31 cellular contexts compared by ENCODE assay signal in the genomic region with DNA sequence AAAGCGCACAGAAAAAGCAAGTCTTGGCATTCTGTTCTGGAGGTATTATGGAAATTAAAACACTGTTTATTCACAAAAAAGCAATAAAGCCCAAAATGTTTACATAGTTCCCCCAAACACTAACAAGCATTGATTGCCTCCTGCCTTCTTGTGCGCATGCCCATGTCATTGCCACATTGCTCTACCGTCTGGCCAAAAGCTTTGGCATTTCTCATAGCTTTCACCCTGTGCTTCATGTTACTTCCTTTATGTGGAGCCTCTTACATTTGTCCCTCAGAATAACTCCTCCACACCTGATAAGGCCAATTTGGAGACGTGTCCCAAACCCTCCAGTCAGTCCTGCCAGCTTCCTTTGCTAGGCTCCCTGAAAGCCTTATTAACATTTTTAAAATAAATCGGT.
"Had no signal": no experiment of that assay in that cellular context is flagged by ENCODE, and none has a peak within 500 bp of the region (broad histone marks: within the 10 kb centered on the region; RNA-seq: fewer than 3 reads in every experiment).

No MANE protein-coding gene starts in this region.

- H3K36me3 Mint-ChIP-seq: neural progenitor cell; stimulated activated memory B cell treated with anti-CD40 and anti-IgM and Interleukin-4, amounts not matched to agents 10 μg/mL and 1 μg/mL and 100 μg/mL, for 72 hours had no signal

- H3K9ac ChIP-seq: neural progenitor cell, parathyroid adenoma had no signal

- H3K9me3 ChIP-seq: ovary, psoas muscle, spleen, suprapubic skin, testis, tibial artery, transverse colon, upper lobe of left lung, vagina had no signal

- H3K27me3 Mint-ChIP-seq: progenitor cell of endocrine pancreas; stimulated activated memory B cell treated with anti-CD40 and anti-IgM and Interleukin-4, amounts not matched to agents 10 μg/mL and 1 μg/mL and 100 μg/mL, for 72 hours; stimulated activated naive CD8-positive, alpha-beta T cell treated with anti-CD3 and anti-CD28 coated beads, Interleukin-15, amount 100 ng/mL, for 72 hours had no signal

- ATAC-seq: natural killer cell; psoas muscle; sciatic nerve; stimulated activated memory B cell treated with anti-CD40 and anti-IgM and Interleukin-4, amounts not matched to agents 10 μg/mL and 1 μg/mL and 100 μg/mL, for 72 hours; stimulated activated naive CD8-positive, alpha-beta T cell treated with anti-CD3 and anti-CD28 coated beads, Interleukin-15, amount 100 ng/mL, for 72 hours; stimulated activated naive CD8-positive, alpha-beta T cell treated with anti-CD3 and anti-CD28 coated beads, Interleukin-15, Interleukin-2, amounts not matched to agents 100 U/mL and 50 U/mL, for 24 hours had no signal

- H3K36me3 ChIP-seq: neural progenitor cell, ovary, spleen, suprapubic skin, tibial artery, transverse colon, upper lobe of left lung, vagina had no signal

- H3K4me1 ChIP-seq: neural progenitor cell, parathyroid adenoma, psoas muscle, spleen, suprapubic skin, testis, tibial artery, transverse colon, upper lobe of left lung, vagina had no signal

- H3K4me3 Mint-ChIP-seq: natural killer cell; nephron; neural progenitor cell; stimulated activated memory B cell treated with anti-CD40 and anti-IgM and Interleukin-4, amounts not matched to agents 10 μg/mL and 1 μg/mL and 100 μg/mL, for 72 hours; stimulated activated naive CD8-positive, alpha-beta T cell treated with anti-CD3 and anti-CD28 coated beads, Interleukin-15, amount 100 ng/mL, for 72 hours had no signal

- FAIRE-seq: urothelium cell line had no signal

- H3K4me1 Mint-ChIP-seq: natural killer cell; nephron; neural progenitor cell; stimulated activated memory B cell treated with anti-CD40 and anti-IgM and Interleukin-4, amounts not matched to agents 10 μg/mL and 1 μg/mL and 100 μg/mL, for 72 hours; stimulated activated naive CD8-positive, alpha-beta T cell treated with anti-CD3 and anti-CD28 coated beads, Interleukin-15, amount 100 ng/mL, for 72 hours had no signal

- H3K79me2 ChIP-seq: parathyroid adenoma had no signal

- DNase-seq: natural killer cell; occipital lobe; ovary; posterior cingulate gyrus; psoas muscle; right cardiac atrium; spleen; stimulated activated CD4-positive, alpha-beta T cell treated with anti-CD3 and anti-CD28 coated beads, Interleukin-12 subunit alpha, Interleukin-12 subunit beta, amount 100 ng/mL, for 4 hours; stimulated activated CD4-positive, alpha-beta T cell treated with anti-CD3 and anti-CD28 coated beads, Interleukin-1b, Interleukin-23, amount 100 ng/mL, for 48 hours; stimulated activated CD4-positive, alpha-beta T cell treated with anti-CD3 and anti-CD28 coated beads, Interleukin-4, amount 100 ng/mL, for 1 hour; stimulated activated CD4-positive, alpha-beta T cell treated with anti-CD3 and anti-CD28 coated beads, Interleukin-4, amount 100 ng/mL, for 4 hours; stimulated activated CD8-positive, alpha-beta memory T cell treated with anti-CD3 and anti-CD28 coated beads, Interleukin-4, amount 100 ng/mL, for 48 hours; stimulated activated naive CD4-positive, alpha-beta T cell; stimulated activated naive CD8-positive, alpha-beta T cell treated with anti-CD3 and anti-CD28 coated beads, Interleukin-15, amount 100 ng/mL, for 72 hours; stimulated activated naive CD8-positive, alpha-beta T cell treated with anti-CD3 and anti-CD28 coated beads, Interleukin-15, Interleukin-2, amounts not matched to agents 100 U/mL and 50 U/mL, for 24 hours; substantia nigra; testis; tibial artery; transverse colon had no signal

- H3K27me3 ChIP-seq: neural progenitor cell, ovary, spleen, suprapubic skin, testis, tibial artery, transverse colon, upper lobe of left lung, vagina had no signal

- H3K27ac Mint-ChIP-seq: natural killer cell; nephron; neural progenitor cell; progenitor cell of endocrine pancreas; stimulated activated memory B cell treated with anti-CD40 and anti-IgM and Interleukin-4, amounts not matched to agents 10 μg/mL and 1 μg/mL and 100 μg/mL, for 72 hours; stimulated activated naive CD8-positive, alpha-beta T cell treated with anti-CD3 and anti-CD28 coated beads, Interleukin-15, amount 100 ng/mL, for 72 hours had no signal

- H3K27ac ChIP-seq: neural progenitor cell, ovary, parathyroid adenoma, psoas muscle, skin epidermis, spleen, suprapubic skin, testis, tibial artery, transverse colon, upper lobe of left lung, vagina had no signal

- H3K4me2 ChIP-seq: neural progenitor cell, smooth muscle cell had no signal

- H2AFZ ChIP-seq: neural progenitor cell, parathyroid adenoma had no signal

- H3K9me3 Mint-ChIP-seq: nephron, neural progenitor cell had no signal

- H3K4me3 ChIP-seq: neural progenitor cell, ovary, psoas muscle, skin epidermis, smooth muscle cell, spleen, suprapubic skin, testis, tibial artery, transverse colon, upper lobe of left lung, vagina had no signal
